ENCODE assay signal across 1 cellular context in the genomic region with DNA sequence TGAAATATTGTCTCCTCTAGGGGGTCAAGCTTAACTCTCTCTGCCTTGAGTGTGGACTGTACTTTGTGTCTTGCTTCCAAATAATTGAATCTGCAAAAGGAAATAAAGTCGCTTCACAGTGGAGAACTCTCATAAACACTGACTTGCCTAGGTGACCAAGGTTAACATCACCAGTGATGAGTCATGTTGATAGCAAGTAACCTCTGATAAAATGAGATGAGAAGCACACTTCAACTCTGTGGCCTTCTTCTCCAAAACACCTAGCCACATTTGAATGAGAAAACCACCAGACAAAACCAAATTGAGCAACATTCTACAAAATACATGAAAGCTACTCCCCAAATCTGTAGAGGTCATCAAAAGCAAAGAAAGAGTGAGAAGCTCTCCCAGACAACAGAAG.
TF ChIP-seq lines count a peak whose summit lies in the region.

No MANE protein-coding gene starts in this region.

TF ChIP-seq in IMR-90, 13 proteins besides CTCF, POLR2A, EP300 and RAD21 (continued from another document):
- TF ChIP-seq, protein P1, sequence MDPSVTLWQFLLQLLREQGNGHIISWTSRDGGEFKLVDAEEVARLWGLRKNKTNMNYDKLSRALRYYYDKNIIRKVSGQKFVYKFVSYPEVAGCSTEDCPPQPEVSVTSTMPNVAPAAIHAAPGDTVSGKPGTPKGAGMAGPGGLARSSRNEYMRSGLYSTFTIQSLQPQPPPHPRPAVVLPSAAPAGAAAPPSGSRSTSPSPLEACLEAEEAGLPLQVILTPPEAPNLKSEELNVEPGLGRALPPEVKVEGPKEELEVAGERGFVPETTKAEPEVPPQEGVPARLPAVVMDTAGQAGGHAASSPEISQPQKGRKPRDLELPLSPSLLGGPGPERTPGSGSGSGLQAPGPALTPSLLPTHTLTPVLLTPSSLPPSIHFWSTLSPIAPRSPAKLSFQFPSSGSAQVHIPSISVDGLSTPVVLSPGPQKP (IDR thresholded peaks at IDR 0.05; ENCODE audit: borderline replicate concordance, low read depth, low read length), result no peak
- TF ChIP-seq CEBPB (IDR thresholded peaks at IDR 0.05; ENCODE audit: low read depth, low read length) (peak; percentile 33; the same call in 1 of the 2 replicates), FOS (IDR thresholded peaks at IDR 0.05; ENCODE audit: low read depth, low read length) (no peak), SMC3 (IDR thresholded peaks at IDR 0.05; ENCODE audit: low read depth, low read length) (no peak), NFE2L2 (IDR thresholded peaks at IDR 0.05; ENCODE audit: low read depth, low read length) (no peak)
